Comparison of ENCODE assay signal across 8 cellular contexts in the genomic region with DNA sequence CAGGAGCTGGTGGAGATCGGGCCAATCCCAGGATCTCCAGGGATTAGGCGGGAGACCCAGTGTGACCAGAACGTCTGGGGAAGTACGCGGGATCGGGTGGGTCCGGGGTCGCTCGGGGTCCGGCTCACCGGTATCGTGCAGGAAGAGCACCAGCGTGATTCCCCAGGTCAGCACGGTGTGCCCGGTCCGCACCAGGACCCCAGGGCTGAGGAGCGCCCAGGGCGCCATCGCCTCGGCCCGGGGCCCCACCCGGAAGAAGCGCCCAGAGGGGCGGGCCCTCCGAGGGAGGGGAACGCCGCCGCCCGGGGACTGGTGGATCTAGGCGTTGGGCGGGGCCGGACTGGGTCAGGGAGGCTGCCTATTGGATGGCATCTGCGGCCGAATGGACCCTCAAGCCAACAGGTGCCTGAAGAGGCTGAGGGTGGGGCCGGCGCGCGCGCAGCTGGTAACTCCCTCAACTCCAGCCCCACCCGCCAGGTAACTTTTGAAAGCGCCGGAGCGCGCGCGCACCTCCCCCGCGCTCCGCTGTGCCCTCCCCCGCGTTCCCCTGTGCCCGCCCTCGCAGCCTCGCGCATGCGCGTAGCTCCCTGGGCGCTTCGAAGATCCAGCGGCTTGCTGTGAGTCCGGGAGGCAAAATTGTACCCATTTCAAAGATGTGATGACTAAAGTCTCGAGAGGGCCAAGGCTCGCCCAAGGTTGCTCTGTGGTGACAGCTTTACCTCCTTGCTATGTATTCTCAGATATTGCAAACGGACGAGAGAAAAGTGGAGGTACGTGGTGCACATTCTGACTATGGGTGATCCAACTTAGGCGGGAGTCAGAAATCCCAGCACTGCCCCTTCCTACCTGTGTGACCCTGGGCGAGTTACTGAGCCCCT. TPM values are rescaled to one million over a fixed set of nuclear protein-coding genes. Genes with fewer than 3 reads are reported as not detected.
DNase-seq lines count a peak whose midpoint lies in the region; ATAC-seq, FAIRE-seq and TF ChIP-seq lines count a peak whose summit lies in the region.

A gene with protein sequence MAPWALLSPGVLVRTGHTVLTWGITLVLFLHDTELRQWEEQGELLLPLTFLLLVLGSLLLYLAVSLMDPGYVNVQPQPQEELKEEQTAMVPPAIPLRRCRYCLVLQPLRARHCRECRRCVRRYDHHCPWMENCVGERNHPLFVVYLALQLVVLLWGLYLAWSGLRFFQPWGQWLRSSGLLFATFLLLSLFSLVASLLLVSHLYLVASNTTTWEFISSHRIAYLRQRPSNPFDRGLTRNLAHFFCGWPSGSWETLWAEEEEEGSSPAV (minus strand): TSS at position 262 of the 878 bp plus-strand sequence. CDS start 34 bp downstream, at position 228.

- no peaks in the 10 kb centered on the region for H3K27me3 ChIP-seq in adrenal gland
- H3K27me3 ChIP-seq in heart right ventricle, result no peaks in the 10 kb centered on the region
- no peaks in the 10 kb centered on the region for H3K27me3 ChIP-seq in upper lobe of left lung

- no peak for TF ChIP-seq EP300 in upper lobe of left lung (IDR thresholded peaks at IDR 0.05)

- H3K36me3 ChIP-seq in adrenal gland (replicated peaks in 1 of 2) (no peaks in the 10 kb centered on the region), heart right ventricle (peaks cover 0 to 25% (median 0%) of the 10 kb centered on the region in 9 donors), upper lobe of left lung (peaks cover 0 to 28% (median 15%) of the 10 kb centered on the region in 4 donors)

- H3K4me3 ChIP-seq in adrenal gland, result peak within 1 kb of the TSS; percentile 40 to 75 (median 50)
- peak within 1 kb of the TSS; percentile 27 to 81 (median 69) for H3K4me3 ChIP-seq in heart right ventricle
- H3K4me3 ChIP-seq in upper lobe of left lung, result peak within 1 kb of the TSS; percentile 72 to 92 (median 84)

- WGBS in adrenal gland, 4 donors, result 1 to 3% (median 2%) methylated on average over 20 to 68 of the region's 68 CpGs
- 2% methylated on average over 56 to 68 of the region's 68 CpGs for WGBS in heart right ventricle, 2 donors
- WGBS in upper lobe of left lung, 2 donors, result 0 to 1% methylated on average over 36 to 38 of the region's 68 CpGs

- intact Hi-C loops in adrenal gland (cut with DNase I), result no loop called here
- intact Hi-C loops in heart right ventricle (cut with DNase I), result loop anchor here in 2 of 10 donors (2.0 kb wide), 2 partner anchors 17 to 21 kb away; a partner anchor contains a TSS
- intact Hi-C loops in posterior cingulate gyrus (cut with DNase I), result loop anchor here (10.0 kb wide), 1 partner anchor 61 kb away; a partner anchor contains a TSS

- peak; percentile 100 for DNase-seq in GM12892 (ENCODE audit: insufficient read length)
- peak; percentile 98 for DNase-seq in NCI-H146 (lab: John Stamatoyannopoulos, UW)
- DNase-seq in T-helper 1 cell, result peak; percentile 99 to 100 (median 100)
- DNase-seq in adrenal gland, result peak; percentile 95 to 99 (median 99)
- peak; percentile 94 to 95 for DNase-seq in heart right ventricle
- DNase-seq in posterior cingulate gyrus, result peak; percentile 79 to 99 (median 91)
- DNase-seq in upper lobe of left lung, result peak; percentile 100

- TF ChIP-seq CTCF in adrenal gland (IDR thresholded peaks at IDR 0.05) (peak in 1 of 6 experiments; percentile 21), heart right ventricle (IDR thresholded peaks at IDR 0.05) (no peak), upper lobe of left lung (IDR thresholded peaks at IDR 0.05) (peak in 2 of 6 experiments; percentile 6 to 13)

- FAIRE-seq in GM12892 (lab: Jason Lieb, UNC), result peak; percentile 100

- no peaks in the 10 kb centered on the region for H3K9me3 ChIP-seq in adrenal gland (replicated peaks in 1 of 3)
- no peaks in the 10 kb centered on the region for H3K9me3 ChIP-seq in heart right ventricle
- no peaks in the 10 kb centered on the region for H3K9me3 ChIP-seq in upper lobe of left lung

- peak within 1 kb of the TSS in 4 of 5 donors; percentile 1 to 78 (median 32) for H3K27ac ChIP-seq in adrenal gland
- H3K27ac ChIP-seq in heart right ventricle, result peak within 1 kb of the TSS in 9 of 10 donors; percentile 49 to 86 (median 71)
- H3K27ac ChIP-seq in upper lobe of left lung, result peak within 1 kb of the TSS; percentile 57 to 89 (median 82)

- H3K4me1 ChIP-seq in adrenal gland (replicated peaks in 1 of 2) (peaks cover 3 to 6% of the 10 kb centered on the region in 2 donors), heart right ventricle (peaks cover 0 to 25% (median 9%) of the 10 kb centered on the region in 9 donors), upper lobe of left lung (peaks cover 17 to 35% (median 18%) of the 10 kb centered on the region in 4 donors)

- TF ChIP-seq POLR2A in GM12892 (IDR thresholded peaks at IDR 0.05; ENCODE audit: low read depth, low read length) (peak; percentile 98), adrenal gland (IDR thresholded peaks at IDR 0.05) (peak; percentile 60 to 63), upper lobe of left lung (IDR thresholded peaks at IDR 0.05) (peak in 3 of 4 donors; percentile 57 to 96 (median 59))

- ATAC-seq in HG02852 (IDR thresholded peaks at IDR 0.05; ENCODE audit: unreplicated experiment), result peak; percentile 93
- peak; percentile 92 to 95 (median 93) for ATAC-seq in heart right ventricle
- peak; percentile 97 for ATAC-seq in upper lobe of left lung (ENCODE audit: low FRiP score in 2 of 2)

RNA-seq across cellular contexts. Expression of the gene that starts here (rescaled TPM):
- 23.0 TPM for polyA plus RNA-seq in GM12892 (2012; ENCODE audit: missing spikeins)
- total RNA-seq in adrenal gland (10 to 100 TPM; 15.5 to 97.4 (median 29.0) TPM), heart right ventricle (10 to 100 TPM in 2 of 10 donors, 1 to 10 TPM in 8; 4.1 to 22.5 (median 6.0) TPM), upper lobe of left lung (10 to 100 TPM; 21.7 to 70.1 (median 50.6) TPM)
- polyA plus RNA-seq in adrenal gland (10 to 100 TPM in 2 of 3 donors, 1 to 10 TPM in 1; 1.6 to 64.8 (median 33.1) TPM), heart right ventricle (10 to 100 TPM; 15.2 to 36.6 TPM)

Comparison
In these comparisons a context has a peak if more than half of its experiments do, and no peak if none do; other contexts are left out.
1. Peak in every context shown above with its lines: DNase-seq, ATAC-seq, H3K4me3 ChIP-seq and H3K27ac ChIP-seq.
2. H3K27ac ChIP-seq: peak in every context shown above with its lines; median percentile 82 in upper lobe of left lung; 71 in heart right ventricle; 32 in adrenal gland.